Comparison of ENCODE assay signal across 1 cellular context in genomic region chr14:21102472-21103164, GRCh38.
TF ChIP-seq lines count a peak whose summit lies in the region.

No MANE protein-coding gene starts in this region.

TF ChIP-seq in H1, 55 proteins besides CTCF, POLR2A, EP300 and RAD21:
- TF ChIP-seq JUN (IDR thresholded peaks at IDR 0.05; ENCODE audit: low read depth, low read length) (no peak), CBX8 (IDR thresholded peaks at IDR 0.05; ENCODE audit: borderline replicate concordance, low read depth, low read length) (no peak), POU5F1 (IDR thresholded peaks at IDR 0.05; ENCODE audit: low read depth, low read length) (no peak), CHD2 (IDR thresholded peaks at IDR 0.05; ENCODE audit: low read length) (no peak), SIX5 (IDR thresholded peaks at IDR 0.05; ENCODE audit: low read depth, low read length) (no peak), NRF1 (IDR thresholded peaks at IDR 0.05; ENCODE audit: low read depth, low read length) (no peak), KDM1A (IDR thresholded peaks at IDR 0.05; ENCODE audit: borderline replicate concordance, low read length) (no peak), JUND (IDR thresholded peaks at IDR 0.05; ENCODE audit: low read length) (no peak), GABPA (IDR thresholded peaks at IDR 0.05; ENCODE audit: borderline replicate concordance, insufficient read depth, low read length) (no peak), BACH1 (IDR thresholded peaks at IDR 0.05; ENCODE audit: low read length) (no peak), SP1 (IDR thresholded peaks at IDR 0.05; ENCODE audit: low read depth, low read length) (no peak), HDAC2 (IDR thresholded peaks at IDR 0.05; ENCODE audit: borderline replicate concordance in 1 of 2, low read depth in 2 of 2, low read length in 2 of 2) (no peak), RNF2 (IDR thresholded peaks at IDR 0.05; ENCODE audit: borderline replicate concordance, low read depth, low read length, missing control alignments, poor library complexity, severe bottlenecking) (no peak), SUZ12 (IDR thresholded peaks at IDR 0.05; ENCODE audit: low read length) (no peak), SRF (IDR thresholded peaks at IDR 0.05; ENCODE audit: low read depth, low read length) (no peak), BRCA1 (IDR thresholded peaks at IDR 0.05; ENCODE audit: low read depth, low read length) (no peak), TAF7 (optimal IDR thresholded peaks at IDR 0.05; ENCODE audit: borderline replicate concordance, low read depth, low read length) (no peak), USF2 (IDR thresholded peaks at IDR 0.05; ENCODE audit: low read length) (no peak), CREB1 (IDR thresholded peaks at IDR 0.05) (no peak)
TF ChIP-seq in H1: peak in this region for 0.
